In the genomic region with DNA sequence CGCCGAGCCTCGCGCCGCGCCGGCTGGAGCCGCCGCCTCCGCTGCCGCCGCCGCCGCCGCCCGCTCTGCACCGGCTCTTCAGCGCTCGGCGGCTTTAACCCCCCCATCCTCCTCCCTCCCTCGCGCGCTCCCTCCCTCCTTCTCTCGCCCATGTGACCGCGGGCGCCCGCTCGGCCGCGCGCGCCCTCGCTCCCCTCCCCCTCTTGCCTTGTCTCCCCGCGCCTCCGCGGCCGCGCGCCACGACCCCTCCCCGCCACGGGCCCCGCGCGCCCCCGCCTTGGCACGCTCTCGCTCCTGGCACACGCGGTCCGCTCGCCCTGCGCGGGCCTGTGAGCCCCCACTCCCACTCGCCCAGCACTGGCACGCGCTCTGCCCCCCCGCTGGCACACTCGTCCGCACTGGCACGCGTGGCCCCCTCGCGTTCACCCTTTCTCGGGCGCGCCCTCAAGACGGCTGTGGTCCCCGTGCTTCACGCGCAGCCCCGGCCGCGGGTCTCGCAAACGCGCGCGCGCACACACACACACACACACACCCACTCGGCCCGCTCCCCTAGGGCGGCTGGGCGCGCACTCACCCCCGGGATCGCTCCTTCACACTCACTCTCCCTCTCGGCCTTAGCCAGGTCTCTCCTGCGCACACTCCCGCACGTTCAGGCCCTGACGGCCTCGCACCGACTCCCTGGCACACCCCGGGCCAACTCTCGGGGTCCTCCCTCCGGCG, we compare ENCODE assay signal across 10 cellular contexts. TPM values are rescaled to one million over a fixed set of nuclear protein-coding genes. Genes with fewer than 3 reads are reported as not detected.
DNase-seq lines count a peak whose midpoint lies in the region; ATAC-seq, FAIRE-seq and TF ChIP-seq lines count a peak whose summit lies in the region.
"Had no signal": no experiment of that assay in that cellular context is flagged by ENCODE, and none has a peak within 500 bp of the region (broad histone marks: within the 10 kb centered on the region; RNA-seq: fewer than 3 reads in every experiment).

A gene with protein sequence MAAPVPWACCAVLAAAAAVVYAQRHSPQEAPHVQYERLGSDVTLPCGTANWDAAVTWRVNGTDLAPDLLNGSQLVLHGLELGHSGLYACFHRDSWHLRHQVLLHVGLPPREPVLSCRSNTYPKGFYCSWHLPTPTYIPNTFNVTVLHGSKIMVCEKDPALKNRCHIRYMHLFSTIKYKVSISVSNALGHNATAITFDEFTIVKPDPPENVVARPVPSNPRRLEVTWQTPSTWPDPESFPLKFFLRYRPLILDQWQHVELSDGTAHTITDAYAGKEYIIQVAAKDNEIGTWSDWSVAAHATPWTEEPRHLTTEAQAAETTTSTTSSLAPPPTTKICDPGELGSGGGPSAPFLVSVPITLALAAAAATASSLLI (minus strand): TSS at position 69 of the 720 bp plus-strand sequence. CDS start 20,743 bp downstream, outside the sequence.

- intact Hi-C loops in vagina (cut with DNase I), result loop anchor here (5.0 to 10.0 kb wide), 2 partner anchors 43 to 185 kb away; no protein-coding TSS in a partner anchor

- no peak for TF ChIP-seq CTCF in SK-N-SH (IDR thresholded peaks at IDR 0.05)
- no peak for TF ChIP-seq CTCF in endodermal cell (conservative IDR thresholded peaks at IDR 0.05)
- TF ChIP-seq CTCF in vagina (IDR thresholded peaks at IDR 0.05), result no peak

- H3K9me2 ChIP-seq in SK-N-SH, result no peaks in the 10 kb centered on the region

- H3K9me3 ChIP-seq in SK-N-SH (no peaks in the 10 kb centered on the region), endodermal cell (ENCODE audit: control insufficient read depth, low read length) (no peaks in the 10 kb centered on the region), vagina (no peaks in the 10 kb centered on the region)

- no peak for TF ChIP-seq RAD21 in SK-N-SH (IDR thresholded peaks at IDR 0.05; ENCODE audit: low read length)

- peak within 1 kb of the TSS; percentile 62; the same call in 1 of the 2 replicates for H3K4me2 ChIP-seq in SK-N-SH

- H4K20me1 ChIP-seq in SK-N-SH (ENCODE audit: insufficient read depth), result 0 out of 2 replicates have a peak, but pooled peaks cover 4% of the 10 kb centered on the region

- H3K27me3 Mint-ChIP-seq in endodermal cell (ENCODE audit: insufficient read depth) (peaks cover 94% of the 10 kb centered on the region), naive B cell (peaks cover 62 to 91% (median 83%) of the 10 kb centered on the region in 3 donors)

- H2AFZ ChIP-seq in SK-N-SH (ENCODE audit: low read depth), result no peak within 1 kb of the TSS

- ATAC-seq in naive B cell (ENCODE audit: low read depth in 2 of 2) (peak; percentile 9 to 13), HG03565 (IDR thresholded peaks at IDR 0.05; ENCODE audit: unreplicated experiment) (no peak)

- TF ChIP-seq EP300 in SK-N-SH (IDR thresholded peaks at IDR 0.05; ENCODE audit: borderline replicate concordance in 1 of 2, low read depth in 1 of 2, low read length in 1 of 2), result no peak

- no peaks in the 10 kb centered on the region for H3K9me3 Mint-ChIP-seq in endodermal cell
- no peaks in the 10 kb centered on the region for H3K9me3 Mint-ChIP-seq in naive B cell

- H3K9ac ChIP-seq in SK-N-SH (no peak within 1 kb of the TSS), endodermal cell (ENCODE audit: extremely low read depth, low read length, poor library complexity, severe bottlenecking) (no peak within 1 kb of the TSS)

- H3K27ac ChIP-seq in SK-N-SH (ENCODE audit: low read depth in 2 of 2, low read length in 1 of 2) (peak within 1 kb of the TSS in 1 of 2 experiments; percentile 87; a peak in 2 of 4 replicates), endodermal cell (ENCODE audit: low read depth, low read length) (no peak within 1 kb of the TSS), vagina (peak within 1 kb of the TSS; percentile 82)
- H3K27ac ChIP-seq: C4-2B had no signal

- peak within 1 kb of the TSS; percentile 62 for H3K4me3 Mint-ChIP-seq in endodermal cell
- H3K4me3 Mint-ChIP-seq in naive B cell, result peak within 1 kb of the TSS; percentile 68 to 91 (median 86)

- no peaks in the 10 kb centered on the region for H3K79me2 ChIP-seq in SK-N-SH (ENCODE audit: insufficient read depth)

- H3K4me1 Mint-ChIP-seq in endodermal cell (peaks cover 30% of the 10 kb centered on the region), naive B cell (peaks cover 40 to 52% (median 41%) of the 10 kb centered on the region in 3 donors)

- H3K36me3 Mint-ChIP-seq in endodermal cell (ENCODE audit: low read depth), result no peaks in the 10 kb centered on the region
- H3K36me3 Mint-ChIP-seq in naive B cell, result no peaks in the 10 kb centered on the region

- FAIRE-seq in H54 (lab: Jason Lieb, UNC), result no peak

- POLR2A ChIA-PET in SK-N-SH (lab: Yijun Ruan, JAX), result interaction anchor here (0.7 to 1.4 kb wide), 2 partner anchors 19 to 35 kb away, joined by 3 to 9 read pairs; no protein-coding TSS in a partner anchor

- H3F3A ChIP-seq in SK-N-SH (replicated peaks; ENCODE audit: insufficient read depth), result no peaks in the 10 kb centered on the region

- DNase-seq in NCI-H2029 (lab: John Stamatoyannopoulos, UW), result peak; percentile 42
- DNase-seq in NCI-H2029 treated with DMSO at 0.1 percent for 48 hours (lab: John Stamatoyannopoulos, UW), result no peak
- peak; percentile 93 for DNase-seq in SK-N-SH
- DNase-seq in endodermal cell, result no peak
- DNase-seq in naive B cell, result no peak
- no peak for DNase-seq in vagina (ENCODE audit: extremely low spot score in 2 of 2)
- no peak for DNase-seq in H54 (ENCODE audit: insufficient read length, low spot score)

- TF ChIP-seq POLR2A in vagina (IDR thresholded peaks at IDR 0.05) (peak in 1 of 2 donors; percentile 65), H54 (IDR thresholded peaks at IDR 0.05; ENCODE audit: low read depth, low read length) (no peak)

- 37% methylated on average over 21 of the region's 100 CpGs for WGBS in SK-N-SH (ENCODE audit: low lambda C conversion rate)
- WGBS in endodermal cell (ENCODE audit: insufficient coverage in 1 of 2, insufficient read length in 1 of 2), 2 experiments, result 0% methylated on average over 1 to 100 of the region's 100 CpGs

- H3K4me1 ChIP-seq in SK-N-SH (ENCODE audit: control insufficient read depth in 1 of 2, insufficient read depth in 2 of 2, low read depth in 1 of 2, low read length in 1 of 2), result peaks cover 0 to 43% of the 10 kb centered on the region in 2 experiments; a peak in 1 of 4 replicates
- H3K4me1 ChIP-seq in endodermal cell (ENCODE audit: control insufficient read depth, insufficient read depth, low read length), result peaks cover 7% of the 10 kb centered on the region
- H3K4me1 ChIP-seq in vagina, result peaks cover 58% of the 10 kb centered on the region

- H3K4me3 ChIP-seq in SK-N-SH (ENCODE audit: low read depth in 2 of 2, low read length in 1 of 2) (peak within 1 kb of the TSS; percentile 39 to 51; a peak in 3 of 4 replicates), endodermal cell (ENCODE audit: low read length) (peak within 1 kb of the TSS; percentile 74), vagina (peak within 1 kb of the TSS; percentile 52 to 68)

- H3K27me3 ChIP-seq in SK-N-SH (ENCODE audit: insufficient read depth) (peaks cover 53% of the 10 kb centered on the region), endodermal cell (ENCODE audit: control insufficient read depth, insufficient read depth, low read length, poor library complexity, severe bottlenecking) (peaks cover 98% of the 10 kb centered on the region), vagina (no peaks in the 10 kb centered on the region)

- CTCF ChIA-PET in SK-N-SH (lab: Yijun Ruan, JAX), result interaction anchor here (0.8 to 9.8 kb wide), 6 partner anchors 11 to 89 kb away, joined by 3 to 507 read pairs (median 12); no protein-coding TSS in a partner anchor

- H3K27ac Mint-ChIP-seq in endodermal cell (no peak within 1 kb of the TSS), naive B cell (peak within 1 kb of the TSS in 3 of 6 donors; percentile 60 to 79 (median 69))

- H3K36me3 ChIP-seq in SK-N-SH (replicated peaks in 1 of 2; ENCODE audit: control insufficient read depth in 1 of 2, insufficient read depth in 2 of 2, low read length in 1 of 2) (no peaks in the 10 kb centered on the region), endodermal cell (ENCODE audit: control insufficient read depth, insufficient read depth, low read length) (no peaks in the 10 kb centered on the region), vagina (no peaks in the 10 kb centered on the region)

TF ChIP-seq in SK-N-SH, 30 proteins besides CTCF, POLR2A, EP300 and RAD21:
- TF ChIP-seq, protein P1, sequence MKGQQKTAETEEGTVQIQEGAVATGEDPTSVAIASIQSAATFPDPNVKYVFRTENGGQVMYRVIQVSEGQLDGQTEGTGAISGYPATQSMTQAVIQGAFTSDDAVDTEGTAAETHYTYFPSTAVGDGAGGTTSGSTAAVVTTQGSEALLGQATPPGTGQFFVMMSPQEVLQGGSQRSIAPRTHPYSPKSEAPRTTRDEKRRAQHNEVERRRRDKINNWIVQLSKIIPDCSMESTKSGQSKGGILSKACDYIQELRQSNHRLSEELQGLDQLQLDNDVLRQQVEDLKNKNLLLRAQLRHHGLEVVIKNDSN (IDR thresholded peaks at IDR 0.05; ENCODE audit: borderline replicate concordance, low read depth), result peak; percentile 47; the same call in 1 of the 2 replicates
- TF ChIP-seq CHD2 (IDR thresholded peaks at IDR 0.05; ENCODE audit: low read length, partially characterized antibody) (peak; percentile 56), FOXM1 (IDR thresholded peaks at IDR 0.05; ENCODE audit: low read depth) (no peak)

RNA-seq across cellular contexts. Expression of the gene that starts here (rescaled TPM):
- polyA plus RNA-seq in SK-N-SH (2012; rRNA removed) (1.8 and 3.7 TPM in 2 replicates), naive B cell (ENCODE audit: low read depth in 6 of 6) (not detected)
- 2.5 and 5.0 TPM in 2 replicates for polyA plus RNA-seq in SK-N-SH (2012; cell fraction: cytosol; rRNA removed)
- polyA plus RNA-seq in SK-N-SH (2012; cell fraction: nucleus; rRNA removed), result 1.2 and 2.3 TPM in 2 replicates
- total RNA-seq in endodermal cell (1 to 10 TPM in 1 of 2 donors, under 1 TPM in 1; 0.53 to 1.6 TPM), vagina (8.3 TPM)
- polyA plus RNA-seq in endodermal cell (2013, experiment 1 of 2), result 187 TPM
- polyA plus RNA-seq in endodermal cell (2013, experiment 2 of 2), result 167 TPM
- total RNA-seq: renal cortical epithelial cell had no signal

Comparison
In these comparisons a context has a peak if more than half of its experiments do, and no peak if none do; other contexts are left out.
1. DNase-seq: peak in NCI-H2029 (single experiment) and SK-N-SH (single experiment); none in NCI-H2029 treated with DMSO at 0.1 percent for 48 hours (single experiment), endodermal cell (single experiment), naive B cell (single experiment), vagina (0 of 2) and H54 (single experiment).
2. Peak in ATAC-seq in naive B cell; RNA of the gene not detected or under 1 TPM.
3. Peak in every context shown above with its lines, with median percentiles within 50 percentile points of each other: H3K4me3 ChIP-seq.